In genomic region chr7:83546586-83546985, GRCh38 we compare ENCODE assay signal across 26 cellular contexts.
DNase-seq lines count a peak whose midpoint lies in the region; ATAC-seq, FAIRE-seq and TF ChIP-seq lines count a peak whose summit lies in the region.
"Had no signal": no experiment of that assay in that cellular context is flagged by ENCODE, and none has a peak within 500 bp of the region (broad histone marks: within the 10 kb centered on the region; RNA-seq: fewer than 3 reads in every experiment).

No MANE protein-coding gene starts in this region.

- no peaks in the 10 kb centered on the region for H3K27me3 Mint-ChIP-seq in Calu3 (ENCODE audit: unreplicated experiment)
- H3K27me3 Mint-ChIP-seq: activated naive CD8-positive, alpha-beta T cell treated with anti-CD3 and anti-CD28 coated beads for 36 hours; memory B cell had no signal

- CTCF ChIA-PET in Calu3 (lab: Charles Lee) = no interaction called here
- CTCF ChIA-PET in Panc1 (lab: Charles Lee) = no interaction called here
- CTCF ChIA-PET in HepG2 (lab: Yijun Ruan, JAX; ENCODE audit: low intra/inter-chr PET ratio, low total read pairs) = no interaction called here

- peak overlapping the region; percentile 90 for H3K27ac Mint-ChIP-seq in Calu3 (ENCODE audit: unreplicated experiment)
- H3K27ac Mint-ChIP-seq: activated CD8-positive, alpha-beta T cell treated with anti-CD3 and anti-CD28 coated beads, Interleukin-2, amount 10 ng/mL, durations not matched to agents 7 days and 5 days; activated naive CD8-positive, alpha-beta T cell treated with anti-CD3 and anti-CD28 coated beads for 36 hours; memory B cell had no signal

- no peak overlapping the region for H3K9ac ChIP-seq in HepG2 (ENCODE audit: insufficient read depth, low read depth, low read length)
- H3K9ac ChIP-seq: BLaER1 had no signal

- in situ Hi-C loops in Panc1 (cut with HindIII; ENCODE audit: low pct_unique_long_range_greater_than_20kb, low sequenced_read_pairs) (no loop called here), HepG2 (cut with HindIII; ENCODE audit: extremely low pct_ligation_motif_present, low pct_unique_long_range_greater_than_20kb) (no loop called here)

- peak overlapping the region; percentile 66 for H3K27ac ChIP-seq in Panc1 (ENCODE audit: low read length)
- no peak overlapping the region for H3K27ac ChIP-seq in foreskin keratinocyte
- no peak overlapping the region for H3K27ac ChIP-seq in HepG2 (ENCODE audit: extremely low read length, insufficient read depth, low read length)
- H3K27ac ChIP-seq: BLaER1, HL-60, PC-9, psoas muscle had no signal

- no peaks in the 10 kb centered on the region for H3K79me2 ChIP-seq in HepG2 (ENCODE audit: insufficient read depth, low read length)

- intact Hi-C loops in Calu3 (cut with micrococcal nuclease; ENCODE audit: unreplicated experiment) (loop anchor here (2.0 kb wide), 1 partner anchor 102 kb away; the partner anchor contains the start of gene SEMA3E), Panc1 (cut with micrococcal nuclease; ENCODE audit: unreplicated experiment) (no loop called here), HepG2 (cut with micrococcal nuclease; ENCODE audit: unreplicated experiment) (no loop called here)

- no peak for FAIRE-seq in HepG2 (lab: Jason Lieb, UNC)
- FAIRE-seq: TTC549 had no signal

- no peak for DNase-seq in Calu3
- DNase-seq in Panc1 (ENCODE audit: low read depth, low spot score) = no peak
- peak; percentile 25 for DNase-seq in choroid plexus epithelial cell (ENCODE audit: low read depth)
- DNase-seq in foreskin keratinocyte = peak; percentile 49 to 76
- no peak for DNase-seq in NCI-H2196 (lab: John Stamatoyannopoulos, UW; ENCODE audit: unreplicated experiment)
- DNase-seq in middle frontal gyrus (ENCODE audit: extremely low spot score, low spot score) = no peak
- DNase-seq in HepG2 (ENCODE audit: low spot score) = no peak
- DNase-seq: ACHN; activated CD4-positive, alpha-beta T cell treated with anti-CD3 and anti-CD28 coated beads for 1 hour; activated CD8-positive, alpha-beta T cell treated with anti-CD3 and anti-CD28 coated beads, Interleukin-2, amount 10 ng/mL, durations not matched to agents 7 days and 5 days; activated effector memory CD4-positive, alpha-beta T cell treated with Interleukin-2 at 50 U/mL for 16 hours; activated naive CD8-positive, alpha-beta T cell treated with anti-CD3 and anti-CD28 coated beads for 36 hours; activated T-cell treated with anti-CD3 and anti-CD28 coated beads for 4 hours; effector CD4-positive, alpha-beta T cell; glutamatergic neuron; left cardiac atrium; NCI-H1092 treated with DMSO at 0.1 percent for 48 hours; NCI-H1930; psoas muscle had no signal

- no peak overlapping the region for H3K4me3 Mint-ChIP-seq in Calu3 (ENCODE audit: low read depth, unreplicated experiment)
- H3K4me3 Mint-ChIP-seq: activated CD8-positive, alpha-beta T cell treated with anti-CD3 and anti-CD28 coated beads, Interleukin-2, amount 10 ng/mL, durations not matched to agents 7 days and 5 days; activated naive CD8-positive, alpha-beta T cell treated with anti-CD3 and anti-CD28 coated beads for 36 hours; memory B cell had no signal

- no peaks in the 10 kb centered on the region for H3K9me3 Mint-ChIP-seq in Calu3 (ENCODE audit: low read depth, unreplicated experiment)
- H3K9me3 Mint-ChIP-seq: activated naive CD8-positive, alpha-beta T cell treated with anti-CD3 and anti-CD28 coated beads for 36 hours; memory B cell had no signal

- ATAC-seq in Panc1 (no peak), foreskin keratinocyte (peak; percentile 95), GM19397 (IDR thresholded peaks at IDR 0.05; ENCODE audit: unreplicated experiment) (no peak), HepG2 (no peak)
- ATAC-seq: activated CD8-positive, alpha-beta T cell treated with anti-CD3 and anti-CD28 coated beads, Interleukin-2, amount 10 ng/mL, durations not matched to agents 7 days and 5 days; HCT116; left cardiac atrium; psoas muscle had no signal

- WGBS in HepG2 (ENCODE audit: low lambda C conversion rate) = 66% methylated on average over 2 of the region's 2 CpGs

- no peak for TF ChIP-seq EP300 in HepG2 (IDR thresholded peaks at IDR 0.05; ENCODE audit: low read depth in 2 of 2, low read length in 2 of 2)
- TF ChIP-seq EP300 in HepG2 (CRISPR knock-in tag; IDR thresholded peaks at IDR 0.05; ENCODE audit: borderline replicate concordance) = no peak

- no peak overlapping the region for H3K4me3 ChIP-seq in Panc1 (ENCODE audit: low read depth in 2 of 2, low read length in 2 of 2)
- H3K4me3 ChIP-seq in choroid plexus epithelial cell (ENCODE audit: low read depth, low read length) = no peak overlapping the region
- no peak overlapping the region for H3K4me3 ChIP-seq in HepG2 (replicated peaks in 1 of 3; ENCODE audit: insufficient read depth in 1 of 3, low read depth in 2 of 3, low read length in 3 of 3)
- H3K4me3 ChIP-seq: BLaER1, PC-9, psoas muscle had no signal

- no peaks in the 10 kb centered on the region for H4K20me1 ChIP-seq in HepG2 (ENCODE audit: insufficient read depth, low read length)
- H4K20me1 ChIP-seq: BLaER1 had no signal

- peaks cover 10% of the 10 kb centered on the region for H3K36me3 Mint-ChIP-seq in Calu3 (ENCODE audit: insufficient read depth, unreplicated experiment)
- H3K36me3 Mint-ChIP-seq: activated naive CD8-positive, alpha-beta T cell treated with anti-CD3 and anti-CD28 coated beads for 36 hours; memory B cell had no signal

- H3K36me3 ChIP-seq in Panc1 (ENCODE audit: control insufficient read depth, insufficient read depth, low read length) (no peaks in the 10 kb centered on the region), HepG2 (replicated peaks in 1 of 2; ENCODE audit: control insufficient read depth in 1 of 2, insufficient read depth in 2 of 2, low read length in 2 of 2) (no peaks in the 10 kb centered on the region)
- H3K36me3 ChIP-seq: BLaER1 had no signal

- H3K9me3 ChIP-seq in Panc1 (ENCODE audit: control insufficient read depth, insufficient read depth, low read depth, low read length) = no peaks in the 10 kb centered on the region
- no peaks in the 10 kb centered on the region for H3K9me3 ChIP-seq in HepG2 (ENCODE audit: low read length)
- H3K9me3 ChIP-seq: BLaER1, psoas muscle had no signal

- BruUV-seq in Calu3 (replicated peaks; lab: Mats Ljungman, UMichigan) (no TSS peak), Panc1 (replicated peaks; lab: Mats Ljungman, UMichigan) (no TSS peak), HepG2 (replicated peaks; lab: Mats Ljungman, UMichigan) (no TSS peak)

- POLR2A ChIA-PET in Panc1 (lab: Charles Lee) (no interaction called here), HepG2 (lab: Yijun Ruan, JAX) (no interaction called here)

- H3K4me1 ChIP-seq in Panc1 (ENCODE audit: control insufficient read depth, insufficient read depth, low read length) (peaks cover 7% of the 10 kb centered on the region), foreskin keratinocyte (peaks cover 23% of the 10 kb centered on the region), HepG2 (ENCODE audit: insufficient read depth, low read length) (no peaks in the 10 kb centered on the region)
- H3K4me1 ChIP-seq: BLaER1, psoas muscle had no signal

- TF ChIP-seq CTCF in Calu3 (IDR thresholded peaks at IDR 0.05; ENCODE audit: unreplicated experiment) (no peak), Panc1 (IDR thresholded peaks at IDR 0.05) (no peak), choroid plexus epithelial cell (conservative IDR thresholded peaks at IDR 0.05; ENCODE audit: low read depth, low read length) (no peak), foreskin keratinocyte (conservative IDR thresholded peaks at IDR 0.05) (no peak), HepG2 (CRISPR knock-in tag; IDR thresholded peaks at IDR 0.05) (no peak)

- TF ChIP-seq POLR2A in HepG2 (IDR thresholded peaks at IDR 0.05; ENCODE audit: insufficient read depth in 1 of 2, low read depth in 2 of 2, low read length in 2 of 2) = no peak

- peaks cover 38% of the 10 kb centered on the region for H3K4me1 Mint-ChIP-seq in Calu3 (ENCODE audit: low read depth, unreplicated experiment)
- H3K4me1 Mint-ChIP-seq: activated naive CD8-positive, alpha-beta T cell treated with anti-CD3 and anti-CD28 coated beads for 36 hours; memory B cell had no signal

- H3K27me3 ChIP-seq in Panc1 (ENCODE audit: control insufficient read depth, insufficient read depth, low read length) (no peaks in the 10 kb centered on the region), foreskin keratinocyte (no peaks in the 10 kb centered on the region), HepG2 (ENCODE audit: control insufficient read depth in 1 of 2, insufficient read depth in 2 of 2, low read length in 2 of 2) (no peaks in the 10 kb centered on the region)
- H3K27me3 ChIP-seq: BLaER1 had no signal

- TF ChIP-seq RAD21 in HepG2 (CRISPR knock-in tag; IDR thresholded peaks at IDR 0.05) = no peak

- H2AFZ ChIP-seq in HepG2 (ENCODE audit: low read length) = no peak overlapping the region
- H2AFZ ChIP-seq: PC-9 had no signal

- no peak overlapping the region for H3K4me2 ChIP-seq in HepG2 (ENCODE audit: low read depth, low read length)
- H3K4me2 ChIP-seq: BLaER1, PC-9 had no signal

TF ChIP-seq in HepG2, 621 proteins besides CTCF, POLR2A, EP300 and RAD21:
- TF ChIP-seq ZNF280B (CRISPR knock-in tag; IDR thresholded peaks at IDR 0.05; ENCODE audit: borderline replicate concordance) (no peak), ATF1 (CRISPR knock-in tag; IDR thresholded peaks at IDR 0.05) (no peak), ZFAT (CRISPR knock-in tag; conservative IDR thresholded peaks at IDR 0.05) (no peak), E2F5 (CRISPR knock-in tag; conservative IDR thresholded peaks at IDR 0.05) (no peak), ZNF558 (CRISPR knock-in tag; IDR thresholded peaks at IDR 0.05; ENCODE audit: borderline replicate concordance) (no peak)

Comparison
In these comparisons a context has a peak if more than half of its experiments do, and no peak if none do; other contexts are left out.
1. DNase-seq: peak in choroid plexus epithelial cell (single experiment) and foreskin keratinocyte (2 of 2); none in Calu3 (single experiment), Panc1 (single experiment), NCI-H2196 (single experiment), middle frontal gyrus (single experiment) and HepG2 (single experiment).